22 cellular contexts compared by ENCODE assay signal in the genomic region with DNA sequence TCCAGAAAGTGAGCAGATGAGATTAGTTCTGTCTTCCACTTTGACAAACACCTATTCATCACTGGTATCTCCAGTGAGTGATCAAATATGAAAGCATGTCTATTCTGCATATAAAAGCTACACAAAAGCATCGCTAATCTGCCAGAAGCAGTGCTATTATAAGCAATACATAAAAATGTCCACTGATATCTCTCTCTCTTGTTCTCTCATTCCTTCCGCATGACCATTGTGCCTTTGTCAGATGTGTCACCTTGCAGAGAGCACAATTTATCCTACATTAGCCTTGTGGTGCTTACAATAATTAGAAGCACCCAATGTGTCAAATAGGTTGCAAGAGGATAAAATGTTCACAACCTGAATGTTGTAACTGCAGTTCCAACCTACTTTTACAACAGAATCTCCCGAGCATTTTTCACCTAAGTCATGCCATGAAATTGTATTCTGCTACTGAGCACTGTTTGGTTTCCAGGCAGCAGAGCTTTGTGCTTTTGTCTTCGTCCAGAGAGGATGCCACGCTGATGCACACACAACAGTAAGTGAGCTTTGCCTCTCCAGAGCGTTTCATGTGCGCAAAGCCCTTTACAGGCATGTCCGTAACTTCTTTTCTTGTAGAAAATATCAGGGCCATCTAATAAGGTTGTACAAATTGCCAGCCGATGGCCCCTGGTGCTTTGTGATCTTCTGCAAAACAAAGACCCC.
"Had no signal": no experiment of that assay in that cellular context is flagged by ENCODE, and none has a peak within 500 bp of the region (broad histone marks: within the 10 kb centered on the region; RNA-seq: fewer than 3 reads in every experiment).

No MANE protein-coding gene starts in this region.

- H3K27me3 ChIP-seq: ascending aorta, cardiac muscle cell, left lung, pancreas, spleen, suprapubic skin, tibial artery, upper lobe of right lung had no signal

- DNase-seq: activated CD4-positive, alpha-beta T cell treated with anti-CD3 and anti-CD28 coated beads for 4 hours; activated CD4-positive, alpha-beta T cell treated with anti-CD3 and anti-CD28 coated beads, Interleukin-2, amount 50 U/mL, for 48 hours; activated CD4-positive, CD25-positive, alpha-beta regulatory T cell; activated CD8-positive, alpha-beta memory T cell treated with anti-CD3 and anti-CD28 coated beads for 24 hours; activated effector memory CD4-positive, alpha-beta T cell treated with Interleukin-2 at 50 U/mL for 16 hours; activated naive CD4-positive, alpha-beta T cell treated with anti-CD3 and anti-CD28 coated beads, Interleukin-2, amount 10 ng/mL, durations not matched to agents 7 days and 5 days; activated naive CD8-positive, alpha-beta T cell treated with anti-CD3 and anti-CD28 coated beads, Interleukin-2, amount 10 ng/mL, durations not matched to agents 7 days and 5 days; cortex of kidney; immature natural killer cell; left lung; mucosa of descending colon; pancreas; psoas muscle; spleen; stimulated activated naive CD4-positive, alpha-beta T cell; tibial artery; upper lobe of right lung had no signal

- H3K9me3 ChIP-seq: ascending aorta, pancreas, psoas muscle, upper lobe of right lung had no signal

- ATAC-seq: gastroesophageal sphincter, left lung, mucosa of descending colon, pancreas, psoas muscle, right cardiac atrium, upper lobe of right lung had no signal

- H3K36me3 ChIP-seq: ascending aorta, cardiac muscle cell, gastroesophageal sphincter, left lung, pancreas, spleen, suprapubic skin, tibial artery, upper lobe of right lung had no signal

- H3K4me1 ChIP-seq: ascending aorta, gastroesophageal sphincter, left lung, pancreas, psoas muscle, spleen, suprapubic skin, tibial artery, upper lobe of right lung had no signal

- H3K27ac ChIP-seq: ascending aorta, cardiac muscle cell, gastroesophageal sphincter, left lung, pancreas, psoas muscle, spleen, suprapubic skin, tibial artery, upper lobe of right lung had no signal

- H3K4me3 ChIP-seq: ascending aorta, cardiac muscle cell, gastroesophageal sphincter, left lung, mucosa of descending colon, pancreas, psoas muscle, spleen, suprapubic skin, tibial artery, upper lobe of right lung had no signal
